ENCODE assay signal across 8 cellular contexts in the genomic region with DNA sequence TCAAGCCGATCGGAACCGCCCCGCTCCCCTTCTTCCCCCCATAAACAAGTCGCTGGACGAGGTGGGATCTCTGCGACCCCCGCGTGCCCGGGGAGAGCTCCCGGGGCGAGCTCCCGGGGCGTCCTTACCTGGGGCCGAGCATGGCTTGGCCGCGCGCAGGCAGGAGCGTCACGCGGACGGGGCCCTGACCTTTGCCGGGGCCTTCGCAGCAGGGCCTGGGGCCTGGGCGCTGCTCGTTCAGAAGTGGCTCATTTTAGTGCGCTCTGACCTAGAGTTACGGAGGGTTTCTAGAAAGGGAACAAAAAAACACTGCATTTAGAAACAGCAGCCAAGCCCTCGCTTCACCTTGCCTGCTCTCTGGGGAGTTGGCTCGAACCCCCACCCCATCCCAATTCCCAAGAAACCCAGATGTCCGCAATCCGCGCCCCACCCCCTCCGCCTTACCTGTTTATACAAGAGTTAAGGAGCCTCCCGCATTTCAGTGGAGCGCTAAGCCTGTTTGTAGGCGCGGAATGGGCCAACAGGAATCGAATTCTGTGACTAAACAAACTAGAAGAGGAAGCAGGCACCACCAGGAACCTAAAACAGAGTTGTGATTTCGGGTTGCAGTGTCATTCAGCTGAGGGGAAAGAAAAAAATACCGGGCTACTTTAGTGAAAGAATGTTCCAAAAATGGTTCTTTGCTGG. TPM values are rescaled to one million over a fixed set of nuclear protein-coding genes. Genes with fewer than 3 reads are reported as not detected.
DNase-seq lines count a peak whose midpoint lies in the region; ATAC-seq and TF ChIP-seq lines count a peak whose summit lies in the region.

No MANE protein-coding gene starts in this region.

- H3K4me3 ChIP-seq in SK-N-MC (peak overlapping the region; percentile 89), right atrium auricular region (peak overlapping the region; percentile 40 to 55), psoas muscle (peak overlapping the region; percentile 67)

- H3K4me1 ChIP-seq in right atrium auricular region (peaks cover 0 to 13% of the 10 kb centered on the region in 2 donors), psoas muscle (no peaks in the 10 kb centered on the region)

- DNase-seq in activated T-cell treated with anti-CD3 and anti-CD28 coated beads, Interleukin-2, amount 50 U/mL, for 1 hour, result peak; percentile 18
- no peak for DNase-seq in activated T-cell treated with anti-CD3 and anti-CD28 coated beads for 4 hours
- no peak for DNase-seq in SK-N-MC (ENCODE audit: low read depth, low spot score)
- DNase-seq in right atrium auricular region (ENCODE audit: low spot score), result peak; percentile 64
- DNase-seq in psoas muscle, result peak in 1 of 2 donors; percentile 27
- DNase-seq in epidermal melanocyte (ENCODE audit: insufficient read length, low spot score), result no peak
- DNase-seq in stimulated activated CD4-positive, alpha-beta T cell treated with anti-CD3 and anti-CD28 coated beads, Interleukin-4, amount 100 ng/mL, for 1 hour, result no peak

- intact Hi-C loops in psoas muscle (cut with DNase I), result no loop called here

- TF ChIP-seq CTCF in right atrium auricular region (IDR thresholded peaks at IDR 0.05) (no peak), psoas muscle (IDR thresholded peaks at IDR 0.05) (no peak)

- peak overlapping the region; percentile 82 for H3K9ac ChIP-seq in SK-N-MC (ENCODE audit: insufficient read length)

- H3K36me3 ChIP-seq in SK-N-MC (ENCODE audit: insufficient read depth, low read length) (no peaks in the 10 kb centered on the region), right atrium auricular region (no peaks in the 10 kb centered on the region), psoas muscle (ENCODE audit: insufficient read depth in 1 of 2, low read depth in 1 of 2) (no peaks in the 10 kb centered on the region)

- ATAC-seq in HG03025 (IDR thresholded peaks at IDR 0.05; ENCODE audit: low FRiP score, unreplicated experiment) (peak; percentile 55), psoas muscle (peak in 1 of 4 donors; percentile 30)

- H3K9me3 ChIP-seq in SK-N-MC (ENCODE audit: low read depth, low read length) (no peaks in the 10 kb centered on the region), right atrium auricular region (no peaks in the 10 kb centered on the region), psoas muscle (no peaks in the 10 kb centered on the region)

- H3K27ac ChIP-seq in SK-N-MC (peak overlapping the region; percentile 88), right atrium auricular region (peak overlapping the region; percentile 35 to 70), psoas muscle (peak overlapping the region; percentile 41)

- no peaks in the 10 kb centered on the region for H3K27me3 ChIP-seq in right atrium auricular region
- peaks cover 0 to 40% (median 9%) of the 10 kb centered on the region in 3 donors for H3K27me3 ChIP-seq in psoas muscle (ENCODE audit: insufficient read depth in 3 of 3, low read length in 2 of 3)

- WGBS in psoas muscle, 3 donors, result 51 to 56% (median 54%) methylated on average over 41 of the region's 41 CpGs

RNA-seq across cellular contexts. Expression of a gene that starts 0.8 kb away (rescaled TPM):
- total RNA-seq in right atrium auricular region, result 10 to 100 TPM in 1 of 2 donors, 1 to 10 TPM in 1; 4.4 to 13.7 TPM
- total RNA-seq in psoas muscle, result 1 to 10 TPM; 1.2 to 2.3 (median 2.1) TPM
- polyA plus RNA-seq in psoas muscle, result under 1 TPM; 0.17 to 0.31 (median 0.30) TPM

Comparison
In these comparisons a context has a peak if more than half of its experiments do, and no peak if none do; other contexts are left out.
1. DNase-seq: peak in activated T-cell treated with anti-CD3 and anti-CD28 coated beads, Interleukin-2, amount 50 U/mL, for 1 hour (single experiment) and right atrium auricular region (single experiment); none in activated T-cell treated with anti-CD3 and anti-CD28 coated beads for 4 hours (single experiment), SK-N-MC (single experiment), epidermal melanocyte (single experiment) and stimulated activated CD4-positive, alpha-beta T cell treated with anti-CD3 and anti-CD28 coated beads, Interleukin-4, amount 100 ng/mL, for 1 hour (single experiment).
2. Peak in every context shown above with its lines, with median percentiles within 50 percentile points of each other: H3K27ac ChIP-seq and H3K4me3 ChIP-seq.